8 cellular contexts compared by ENCODE assay signal in genomic region chr10:9209105-9209798, GRCh38.
DNase-seq lines count a peak whose midpoint lies in the region; ATAC-seq and TF ChIP-seq lines count a peak whose summit lies in the region.

No MANE protein-coding gene starts in this region.

- H3K9me3 ChIP-seq in HEK293 (ENCODE audit: control insufficient read depth, insufficient read depth, low read depth, low read length), result no peaks in the 10 kb centered on the region
- no peaks in the 10 kb centered on the region for H3K9me3 ChIP-seq in lower lobe of right lung

- H3K4me3 ChIP-seq in HEK293 (ENCODE audit: low read depth, low read length), result no peak overlapping the region
- no peak overlapping the region for H3K4me3 ChIP-seq in lower lobe of right lung

- peaks cover 5% of the 10 kb centered on the region for H3K27me3 ChIP-seq in lower lobe of right lung (ENCODE audit: low read depth)

- no peak; the same call in 1 of the 2 replicates for TF ChIP-seq CTCF in HEK293 (tag by site-specific recombination; IDR thresholded peaks at IDR 0.05)
- TF ChIP-seq CTCF in lower lobe of right lung (IDR thresholded peaks at IDR 0.05), result peak; percentile 87

- H3K27ac ChIP-seq in HEK293 (ENCODE audit: extremely low read depth, low read depth, low read length), result no peak overlapping the region
- no peak overlapping the region for H3K27ac ChIP-seq in lower lobe of right lung

- POLR2A ChIA-PET in HEK293 (lab: Yijun Ruan, JAX), result no interaction called here

- H3K36me3 ChIP-seq in HEK293 (ENCODE audit: control insufficient read depth in 2 of 2, insufficient read depth in 1 of 2, low read length in 2 of 2) (no peaks in the 10 kb centered on the region), lower lobe of right lung (no peaks in the 10 kb centered on the region)

- intact Hi-C loops in lower lobe of right lung (cut with DNase I), result loop anchor here (5.0 kb wide), 1 partner anchor 1337 kb away; no protein-coding TSS in a partner anchor

- DNase-seq in DMS 273 (lab: John Stamatoyannopoulos, UW; ENCODE audit: unreplicated experiment) (peak; percentile 55), DMS 273 treated with DMSO at 0.1 percent for 48 hours (lab: John Stamatoyannopoulos, UW) (no peak), NCI-H1092 treated with DMSO at 0.1 percent for 48 hours (lab: John Stamatoyannopoulos, UW) (peak; percentile 18), dermis microvascular lymphatic vessel endothelial cell (ENCODE audit: low read depth in 2 of 2) (peak; percentile 47 to 68), lower lobe of right lung (no peak)
- DNase-seq in activated CD4-positive, alpha-beta T cell treated with anti-CD3 and anti-CD28 coated beads, Interleukin-2, amount 50 U/mL, for 4 hours, result peak; percentile 70 to 74
- peak; percentile 56 to 68 (median 62) for DNase-seq in stimulated activated CD4-positive, alpha-beta T cell treated with anti-CD3 and anti-CD28 coated beads, TNF-alpha, amount 100 ng/mL, for 48 hours (ENCODE audit: low read depth in 3 of 3)

- ATAC-seq in lower lobe of right lung, result peak in 1 of 2 donors; percentile 54

- H3K4me1 ChIP-seq in HEK293 (ENCODE audit: control insufficient read depth, insufficient read depth, low read length) (no peaks in the 10 kb centered on the region), lower lobe of right lung (no peaks in the 10 kb centered on the region)

- CTCF ChIA-PET in HEK293 (lab: Yijun Ruan, JAX), result interaction anchor here (0.5 to 2.3 kb wide), 32 partner anchors 9 to 1684 kb away, joined by 3 to 11 read pairs (median 4); no protein-coding TSS in a partner anchor

TF ChIP-seq in HEK293, 187 proteins besides CTCF, POLR2A, EP300 and RAD21:
- TF ChIP-seq ZNF2 (tag by site-specific recombination; IDR thresholded peaks at IDR 0.05), result peak; percentile 49; the same call in 1 of the 2 replicates
- TF ChIP-seq ZNF335 (tag by site-specific recombination; conservative IDR thresholded peaks at IDR 0.05), result peak; percentile 58; the same call in 1 of the 2 replicates
- no peak for TF ChIP-seq ZNF530 (tag by site-specific recombination; IDR thresholded peaks at IDR 0.05; ENCODE audit: low read depth)
- TF ChIP-seq ZNF654 (tag by site-specific recombination; IDR thresholded peaks at IDR 0.05; ENCODE audit: low read depth), result peak; percentile 87
- TF ChIP-seq ZNF280C (tag by site-specific recombination; IDR thresholded peaks at IDR 0.05), result no peak
TF ChIP-seq in HEK293: peak in this region for 3.

Comparison
In these comparisons a context has a peak if more than half of its experiments do, and no peak if none do; other contexts are left out.
1. DNase-seq: peak in DMS 273 (single experiment), NCI-H1092 treated with DMSO at 0.1 percent for 48 hours (single experiment), activated CD4-positive, alpha-beta T cell treated with anti-CD3 and anti-CD28 coated beads, Interleukin-2, amount 50 U/mL, for 4 hours (2 of 2), dermis microvascular lymphatic vessel endothelial cell (2 of 2) and stimulated activated CD4-positive, alpha-beta T cell treated with anti-CD3 and anti-CD28 coated beads, TNF-alpha, amount 100 ng/mL, for 48 hours (3 of 3); none in DMS 273 treated with DMSO at 0.1 percent for 48 hours (single experiment) and lower lobe of right lung (single experiment).